14 cellular contexts compared by ENCODE assay signal in genomic region chrY:9278842-9279241, GRCh38. TPM values are rescaled to one million over a fixed set of nuclear protein-coding genes. Genes with fewer than 3 reads are reported as not detected.
"Had no signal": no experiment of that assay in that cellular context is flagged by ENCODE, and none has a peak within 500 bp of the region (broad histone marks: within the 10 kb centered on the region; RNA-seq: fewer than 3 reads in every experiment).

No MANE protein-coding gene starts in this region.

RNA-seq across cellular contexts. Expression of gene TSPY4, which starts 58.4 kb away (rescaled TPM):
- total RNA-seq: activated CD4-positive, alpha-beta T cell treated with anti-CD3 and anti-CD28 coated beads, Interleukin-2, amount 10 ng/mL, durations not matched to agents 24 days and 14 days; activated CD8-positive, alpha-beta memory T cell treated with anti-CD3 and anti-CD28 coated beads for 36 hours; activated CD8-positive, alpha-beta T cell treated with anti-CD3 and anti-CD28 coated beads for 36 hours; activated naive CD8-positive, alpha-beta T cell treated with anti-CD3 and anti-CD28 coated beads for 36 hours; activated T-cell treated with anti-CD3 and anti-CD28 coated beads, Interleukin-2, amount 50 U/mL, for 72 hours; activated T-helper 17 cell treated with anti-CD3 and anti-CD28 coated beads, Interleukin-2, amount 50 U/mL, for 72 hours; aorta; cardiac muscle cell; NCI-H460; PC-3; Peyer's patch; Right ventricle myocardium superior; T-helper 1 cell treated with Interleukin-12 subunit alpha and Interleukin-12 subunit beta and Interleukin-4 antibody, amounts not matched to agents 30 ng/mL and 1 ng/mL, for 36 hours; T-helper 2 cell treated with Interferon-gamma antibody and Interleukin-4, amounts not matched to agents 100 ng/mL and 5 ng/mL, for 36 hours had no signal
- polyA plus RNA-seq: aorta, cardiac muscle cell had no signal
